ENCODE assay signal across 8 cellular contexts in genomic region chr19:6110360-6110977, GRCh38. TPM values are rescaled to one million over a fixed set of nuclear protein-coding genes. Genes with fewer than 3 reads are reported as not detected.
DNase-seq lines count a peak whose midpoint lies in the region; ATAC-seq and TF ChIP-seq lines count a peak whose summit lies in the region.

Gene RFX2, minus strand, starts transcription at chr19:6110500. Its CDS starts 63,004 bp downstream, at chr19:6047496.

- ATAC-seq in HG02759 (IDR thresholded peaks at IDR 0.05; ENCODE audit: unreplicated experiment) (peak; percentile 96), Right ventricle myocardium inferior (peak; percentile 99)

- intact Hi-C loops in Right ventricle myocardium inferior (cut with DNase I): loop anchor here (1.0 to 2.0 kb wide), 2 partner anchors 44 to 53 kb away; no protein-coding TSS in a partner anchor
- intact Hi-C loops in ovary (cut with DNase I): loop anchor here in 2 of 4 donors (2.0 to 5.0 kb wide), 2 partner anchors 52 to 58 kb away; no protein-coding TSS in a partner anchor
- intact Hi-C loops in thyroid gland (cut with DNase I): no loop called here

- 0% methylated on average over 53 to 75 of the region's 75 CpGs for WGBS in ovary, 3 donors
- WGBS in thyroid gland, 2 donors: 0 to 1% methylated on average over 4 to 34 of the region's 75 CpGs

- H3K36me3 ChIP-seq in ovary (no peaks in the 10 kb centered on the region), thyroid gland (no peaks in the 10 kb centered on the region)

- DNase-seq in NCI-H128 (lab: John Stamatoyannopoulos, UW; ENCODE audit: unreplicated experiment) (peak; percentile 99), SKM-1 treated with dmso at 0.1 percent for 144 hours (lab: John Stamatoyannopoulos, UW; ENCODE audit: unreplicated experiment) (peak; percentile 98), Right ventricle myocardium inferior (ENCODE audit: missing footprints) (peak; percentile 99), ovary (peak; percentile 99), thyroid gland (peak; percentile 99 to 100)
- DNase-seq in activated naive CD8-positive, alpha-beta T cell treated with anti-CD3 and anti-CD28 coated beads for 36 hours: peak; percentile 100

- peak; percentile 38 for TF ChIP-seq EP300 in ovary (IDR thresholded peaks at IDR 0.05)

- no peaks in the 10 kb centered on the region for H3K27me3 ChIP-seq in ovary
- H3K27me3 ChIP-seq in thyroid gland: no peaks in the 10 kb centered on the region

- H3K27me3 Mint-ChIP-seq in activated naive CD8-positive, alpha-beta T cell treated with anti-CD3 and anti-CD28 coated beads for 36 hours: peaks cover 4% of the 10 kb centered on the region

- peak; percentile 70 for TF ChIP-seq POLR2A in ovary (IDR thresholded peaks at IDR 0.05)
- TF ChIP-seq POLR2A in thyroid gland (IDR thresholded peaks at IDR 0.05): peak in 1 of 2 donors; percentile 49

- H3K9me3 Mint-ChIP-seq in activated naive CD8-positive, alpha-beta T cell treated with anti-CD3 and anti-CD28 coated beads for 36 hours: no peaks in the 10 kb centered on the region

- peak within 1 kb of the TSS; percentile 66 for H3K4me3 ChIP-seq in GM12875 (ENCODE audit: low read depth, low read length)
- H3K4me3 ChIP-seq in ovary: peak within 1 kb of the TSS; percentile 85
- peak within 1 kb of the TSS in 2 of 3 donors; percentile 20 to 73 for H3K4me3 ChIP-seq in thyroid gland (replicated peaks in 1 of 3)

- H3K4me1 ChIP-seq in ovary (ENCODE audit: insufficient read depth) (no peaks in the 10 kb centered on the region), thyroid gland (peaks cover 10 to 15% of the 10 kb centered on the region in 2 donors)

- H3K36me3 Mint-ChIP-seq in activated naive CD8-positive, alpha-beta T cell treated with anti-CD3 and anti-CD28 coated beads for 36 hours: no peaks in the 10 kb centered on the region

- no peak for TF ChIP-seq CTCF in GM12875 (IDR thresholded peaks at IDR 0.05; ENCODE audit: borderline replicate concordance, insufficient read depth, low read depth, low read length)
- TF ChIP-seq CTCF in ovary (IDR thresholded peaks at IDR 0.05): no peak
- TF ChIP-seq CTCF in thyroid gland (IDR thresholded peaks at IDR 0.05): no peak

- H3K27ac Mint-ChIP-seq in activated naive CD8-positive, alpha-beta T cell treated with anti-CD3 and anti-CD28 coated beads for 36 hours: peak within 1 kb of the TSS; percentile 79

- peak within 1 kb of the TSS; percentile 85 for H3K4me3 Mint-ChIP-seq in activated naive CD8-positive, alpha-beta T cell treated with anti-CD3 and anti-CD28 coated beads for 36 hours

- H3K4me1 Mint-ChIP-seq in activated naive CD8-positive, alpha-beta T cell treated with anti-CD3 and anti-CD28 coated beads for 36 hours: peaks cover 12% of the 10 kb centered on the region

- H3K27ac ChIP-seq in ovary (peak within 1 kb of the TSS; percentile 2 to 49), thyroid gland (peak within 1 kb of the TSS in 1 of 3 donors; percentile 56)

- no peaks in the 10 kb centered on the region for H3K9me3 ChIP-seq in ovary
- no peaks in the 10 kb centered on the region for H3K9me3 ChIP-seq in thyroid gland

RNA-seq across cellular contexts. Expression of gene RFX2, which starts in this region (rescaled TPM):
- 10 to 100 TPM in 1 of 2 experiments, 1 to 10 TPM in 1; 9.5 to 10.3 TPM for total RNA-seq in activated naive CD8-positive, alpha-beta T cell treated with anti-CD3 and anti-CD28 coated beads for 36 hours
- total RNA-seq in Right ventricle myocardium inferior (5.4 TPM), ovary (10 to 100 TPM in 6 of 7 donors, 1 to 10 TPM in 1; 9.7 to 31.2 (median 14.1) TPM), thyroid gland (10 to 100 TPM in 1 of 4 donors, 1 to 10 TPM in 3; 4.1 to 10.6 (median 7.7) TPM)
- polyA plus RNA-seq in ovary: 10 to 100 TPM in 1 of 2 donors, 1 to 10 TPM in 1; 5.9 to 10.7 TPM
